ENCODE assay signal across 23 cellular contexts in genomic region chr22:26348810-26349526, GRCh38.
A peak's percentile ranks its signal among the peaks of the same experiment; 100 is the strongest.
DNase-seq lines count a peak whose midpoint lies in the region; ATAC-seq, FAIRE-seq and TF ChIP-seq lines count a peak whose summit lies in the region.
"Had no signal": no experiment of that assay in that cellular context is flagged by ENCODE, and none has a peak within 500 bp of the region (broad histone marks: within the 10 kb centered on the region; RNA-seq: fewer than 3 reads in every experiment).

No MANE protein-coding gene starts in this region.

- H3K9ac ChIP-seq in HepG2 (ENCODE audit: insufficient read depth, low read depth, low read length), result no peak overlapping the region
- no peak overlapping the region for H3K9ac ChIP-seq in K562 (ENCODE audit: insufficient read depth in 1 of 2, low read depth in 2 of 2, low read length in 2 of 2)
- H3K9ac ChIP-seq: BLaER1 treated with 17β-estradiol and CSF1 and Interleukin-3, amounts not matched to agents 10 nM and 100 nM had no signal

- H3K27me3 ChIP-seq in HepG2 (ENCODE audit: control insufficient read depth in 1 of 2, insufficient read depth in 2 of 2, low read length in 2 of 2) (peaks cover 2 to 5% of the 10 kb centered on the region in 2 experiments; a peak in 2 of 5 replicates), right lobe of liver (no peaks in the 10 kb centered on the region), K562 (ENCODE audit: control insufficient read depth in 2 of 2, insufficient read depth in 2 of 2, low read length in 2 of 2) (peaks cover 5 to 11% of the 10 kb centered on the region in 2 experiments; a peak in 4 of 5 replicates)
- H3K27me3 ChIP-seq: BLaER1 treated with 17β-estradiol and CSF1 and Interleukin-3, amounts not matched to agents 10 nM and 100 nM had no signal

- TF ChIP-seq RAD21 in HepG2 (CRISPR knock-in tag; IDR thresholded peaks at IDR 0.05) (no peak), K562 (CRISPR knock-in tag; conservative IDR thresholded peaks at IDR 0.05 in 1 of 2, IDR thresholded peaks at IDR 0.05 in 1 of 2) (no peak)

- H3K4me3 ChIP-seq in HepG2 (replicated peaks in 1 of 3; ENCODE audit: insufficient read depth in 1 of 3, low read depth in 2 of 3, low read length in 3 of 3) (no peak overlapping the region), right lobe of liver (no peak overlapping the region), K562 (no peak overlapping the region)
- H3K4me3 ChIP-seq: A549; BLaER1 treated with 17β-estradiol and CSF1 and Interleukin-3, amounts not matched to agents 10 nM and 100 nM; GM12878 had no signal

- TF ChIP-seq POLR2A in HepG2 (IDR thresholded peaks at IDR 0.05; ENCODE audit: insufficient read depth in 1 of 2, low read depth in 2 of 2, low read length in 2 of 2) (no peak), right lobe of liver (IDR thresholded peaks at IDR 0.05) (no peak), K562 (conservative IDR thresholded peaks at IDR 0.05) (no peak)

- intact Hi-C loops in HepG2 (cut with micrococcal nuclease; ENCODE audit: unreplicated experiment) (no loop called here), right lobe of liver (cut with DNase I) (no loop called here), K562 (cut with micrococcal nuclease) (no loop called here)

- ATAC-seq in HepG2, result no peak
- ATAC-seq in right lobe of liver, result no peak
- ATAC-seq in K562, result no peak
- ATAC-seq in GM21825 (IDR thresholded peaks at IDR 0.05; ENCODE audit: unreplicated experiment), result no peak
- ATAC-seq: A549, GM12878 had no signal

- H3K79me2 ChIP-seq in HepG2 (ENCODE audit: insufficient read depth, low read length) (no peaks in the 10 kb centered on the region), K562 (ENCODE audit: control insufficient read depth, insufficient read depth, low read length) (no peaks in the 10 kb centered on the region)

- no peaks in the 10 kb centered on the region for H3K36me3 ChIP-seq in HepG2 (replicated peaks in 1 of 2; ENCODE audit: control insufficient read depth in 1 of 2, insufficient read depth in 2 of 2, low read length in 2 of 2)
- no peaks in the 10 kb centered on the region for H3K36me3 ChIP-seq in right lobe of liver
- no peaks in the 10 kb centered on the region for H3K36me3 ChIP-seq in K562 (ENCODE audit: control insufficient read depth, insufficient read depth, low read length)
- H3K36me3 ChIP-seq: BLaER1 treated with 17β-estradiol and CSF1 and Interleukin-3, amounts not matched to agents 10 nM and 100 nM had no signal

- H3K9me3 ChIP-seq in HepG2 (ENCODE audit: low read length) (no peaks in the 10 kb centered on the region), right lobe of liver (no peaks in the 10 kb centered on the region), K562 (replicated peaks; ENCODE audit: control insufficient read depth, insufficient read depth, low read depth, low read length) (no peaks in the 10 kb centered on the region)

- H3K27ac ChIP-seq in HepG2 (ENCODE audit: extremely low read length, insufficient read depth, low read length) (no peak overlapping the region), right lobe of liver (no peak overlapping the region), K562 (ENCODE audit: extremely low read depth, low read depth, low read length) (no peak overlapping the region), RWPE1 (no peak overlapping the region)
- H3K27ac ChIP-seq: 22Rv1; A549; BLaER1 treated with 17β-estradiol and CSF1 and Interleukin-3, amounts not matched to agents 10 nM and 100 nM; C4-2B had no signal

- no peaks in the 10 kb centered on the region for H3K9me1 ChIP-seq in K562 (ENCODE audit: control insufficient read depth, insufficient read depth, low read length)

- TF ChIP-seq CTCF in HepG2 (CRISPR knock-in tag; IDR thresholded peaks at IDR 0.05) (no peak), right lobe of liver (IDR thresholded peaks at IDR 0.05) (no peak), K562 (IDR thresholded peaks at IDR 0.05 in 2 of 3, conservative IDR thresholded peaks at IDR 0.05 in 1 of 3; ENCODE audit: insufficient read depth in 2 of 3, low read depth in 1 of 3, low read length in 3 of 3) (no peak), RWPE1 (conservative IDR thresholded peaks at IDR 0.05; ENCODE audit: low read depth) (no peak)

- CTCF ChIA-PET in HepG2 (lab: Yijun Ruan, JAX; ENCODE audit: low intra/inter-chr PET ratio, low total read pairs), result no interaction called here
- CTCF ChIA-PET in K562 (lab: Yijun Ruan, JAX; ENCODE audit: low intra/inter-chr PET ratio), result no interaction called here
- CTCF ChIA-PET in RWPE1 (lab: Yijun Ruan, JAX), result no interaction called here

- POLR2A ChIA-PET in HepG2 (lab: Yijun Ruan, JAX) (no interaction called here), K562 (lab: Yijun Ruan, JAX) (no interaction called here), RWPE1 (lab: Yijun Ruan, JAX; ENCODE audit: low non-redundant PET) (no interaction called here)

- H2AFZ ChIP-seq in HepG2 (ENCODE audit: low read length) (no peak overlapping the region), K562 (ENCODE audit: low read depth, low read length) (no peak overlapping the region)

- H3K4me2 ChIP-seq in HepG2 (ENCODE audit: low read depth, low read length) (no peak overlapping the region), K562 (ENCODE audit: insufficient read depth, low read length) (no peak overlapping the region)
- H3K4me2 ChIP-seq: A549; BLaER1 treated with 17β-estradiol and CSF1 and Interleukin-3, amounts not matched to agents 10 nM and 100 nM had no signal

- no peak for TF ChIP-seq EP300 in HepG2 (IDR thresholded peaks at IDR 0.05; ENCODE audit: low read depth in 2 of 2, low read length in 2 of 2)
- no peak for TF ChIP-seq EP300 in HepG2 (CRISPR knock-in tag; IDR thresholded peaks at IDR 0.05; ENCODE audit: borderline replicate concordance)
- no peak for TF ChIP-seq EP300 in K562 (IDR thresholded peaks at IDR 0.05; ENCODE audit: low read length)

- H4K20me1 ChIP-seq in HepG2 (ENCODE audit: insufficient read depth, low read length) (no peaks in the 10 kb centered on the region), K562 (replicated peaks; ENCODE audit: control insufficient read depth, insufficient read depth, low read length) (no peaks in the 10 kb centered on the region)
- H4K20me1 ChIP-seq: BLaER1 treated with 17β-estradiol and CSF1 and Interleukin-3, amounts not matched to agents 10 nM and 100 nM had no signal

- H3K4me1 ChIP-seq in HepG2 (ENCODE audit: insufficient read depth, low read length) (no peaks in the 10 kb centered on the region), right lobe of liver (no peaks in the 10 kb centered on the region), K562 (replicated peaks in 1 of 2; ENCODE audit: control insufficient read depth in 2 of 2, insufficient read depth in 2 of 2, low read length in 2 of 2) (no peaks in the 10 kb centered on the region)
- H3K4me1 ChIP-seq: A549; BLaER1 treated with 17β-estradiol and CSF1 and Interleukin-3, amounts not matched to agents 10 nM and 100 nM had no signal

- 2% methylated on average over 2 of the region's 2 CpGs for WGBS in HepG2 (ENCODE audit: low lambda C conversion rate)
- WGBS in right lobe of liver (ENCODE audit: insufficient coverage, low coverage, low lambda C conversion rate, missing lambda C conversion rate), result 69% methylated on average over 2 of the region's 2 CpGs
- 0% methylated on average over 2 of the region's 2 CpGs for whole genome bisulfite sequencing in K562 (ENCODE audit: insufficient coverage, low coverage, missing lambda C conversion rate)

- DNase-seq in HepG2 (ENCODE audit: low spot score) (no peak), right lobe of liver (no peak), K562 (ENCODE audit: extremely low read depth in 1 of 4, low spot score in 3 of 4) (no peak), RWPE1 (ENCODE audit: low spot score) (no peak)
- DNase-seq: AML-193; CD4-positive, alpha-beta memory T cell; CD8-positive, alpha-beta memory T cell; COR-L47; DMS 273 treated with DMSO at 0.1 percent for 48 hours; DMS153; DMS53; DMS79; DND-41; EL; GDM1 had no signal

- FAIRE-seq in HepG2 (lab: Jason Lieb, UNC) (no peak), K562 (lab: Jason Lieb, UNC) (no peak)
- FAIRE-seq: A549, GM12878, GM12892, GM18507 had no signal

- no TSS peak for BruUV-seq in HepG2 (replicated peaks; lab: Mats Ljungman, UMichigan)
- BruUV-seq in K562 (replicated peaks; lab: Mats Ljungman, UMichigan), result no TSS peak

- in situ Hi-C loops in HepG2 (cut with HindIII; ENCODE audit: extremely low pct_ligation_motif_present, low pct_unique_long_range_greater_than_20kb), result no loop called here
- in situ Hi-C loops in K562 (cut with MboI), result loop anchor here (25.0 kb wide), 1 partner anchor 1137 kb away; the partner anchor contains the start of gene CRYBB2

TF ChIP-seq in HepG2, 621 proteins besides CTCF, POLR2A, EP300 and RAD21:
- no peak for TF ChIP-seq HOXA7 (CRISPR knock-in tag; IDR thresholded peaks at IDR 0.05)
- peak; percentile 83 for TF ChIP-seq HNRNPK (IDR thresholded peaks at IDR 0.05; ENCODE audit: low read depth, low read length, poor library complexity, severe bottlenecking)
- TF ChIP-seq EHMT2 (IDR thresholded peaks at IDR 0.05; ENCODE audit: borderline replicate concordance, low read depth, low read length), result no peak
- no peak for TF ChIP-seq MLLT10 (CRISPR knock-in tag; IDR thresholded peaks at IDR 0.05)
- no peak for TF ChIP-seq SMYD3 (CRISPR knock-in tag; IDR thresholded peaks at IDR 0.05)
- no peak for TF ChIP-seq ZNF816 (CRISPR knock-in tag; IDR thresholded peaks at IDR 0.05; ENCODE audit: borderline replicate concordance)
- TF ChIP-seq PCBP2 (optimal IDR thresholded peaks at IDR 0.05; ENCODE audit: low read depth, low read length, poor library complexity, severe bottlenecking), result peak; percentile 83
- no peak for TF ChIP-seq ZNF839 (CRISPR knock-in tag; IDR thresholded peaks at IDR 0.05; ENCODE audit: borderline replicate concordance)

TF ChIP-seq in K562, 482 proteins besides CTCF, POLR2A, EP300 and RAD21:
- TF ChIP-seq PCBP1 (IDR thresholded peaks at IDR 0.05; ENCODE audit: low read depth, low read length, poor library complexity, severe bottlenecking), result peak; percentile 46
- TF ChIP-seq HMGN3 (IDR thresholded peaks at IDR 0.05; ENCODE audit: borderline replicate concordance, extremely low read depth, insufficient read length, low read depth, low read length), result no peak
- TF ChIP-seq PCBP2 (IDR thresholded peaks at IDR 0.05; ENCODE audit: low read depth, low read length, poor library complexity, severe bottlenecking), result peak; percentile 48
- TF ChIP-seq ELF1 (tag; IDR thresholded peaks at IDR 0.05), result no peak

Comparison
In these comparisons a context has a peak if more than half of its experiments do, and no peak if none do; other contexts are left out.
1. Of the 241 proteins assayed by ChIP-seq in both HepG2 and K562: peak only in HepG2: HNRNPK; only in K562: PCBP1; in both: PCBP2; in neither: 238.